19 cellular contexts compared by ENCODE assay signal in genomic region chr20:60764328-60764727, GRCh38.
DNase-seq lines count a peak whose midpoint lies in the region; ATAC-seq, FAIRE-seq and TF ChIP-seq lines count a peak whose summit lies in the region.
"Had no signal": no experiment of that assay in that cellular context is flagged by ENCODE, and none has a peak within 500 bp of the region (broad histone marks: within the 10 kb centered on the region; RNA-seq: fewer than 3 reads in every experiment).

No MANE protein-coding gene starts in this region.

- ATAC-seq in IMR-90 (ENCODE audit: low read depth) = no peak
- ATAC-seq in HG03565 (IDR thresholded peaks at IDR 0.05; ENCODE audit: unreplicated experiment) = no peak
- no peak for ATAC-seq in GM19023 (IDR thresholded peaks at IDR 0.05; ENCODE audit: unreplicated experiment)
- ATAC-seq in HG03457 (IDR thresholded peaks at IDR 0.05; ENCODE audit: unreplicated experiment) = no peak
- ATAC-seq: HCT116 had no signal

- no peak for TF ChIP-seq RAD21 in IMR-90 (IDR thresholded peaks at IDR 0.05; ENCODE audit: low read length)
- no peak for TF ChIP-seq RAD21 in H1 (IDR thresholded peaks at IDR 0.05 in 1 of 2, conservative IDR thresholded peaks at IDR 0.05 in 1 of 2; ENCODE audit: low read depth in 2 of 2, low read length in 2 of 2)

- H2AK5ac ChIP-seq in IMR-90 (ENCODE audit: low read depth, low read length) = no peak overlapping the region
- peak overlapping the region; percentile 82 for H2AK5ac ChIP-seq in H1 (ENCODE audit: low read depth, low read length)

- H2BK5ac ChIP-seq in IMR-90 (ENCODE audit: low read depth, low read length, poor library complexity, severe bottlenecking) (peak overlapping the region; percentile 62), H1 (ENCODE audit: low read depth, low read length) (no peak overlapping the region; the same call in 1 of the 2 replicates)

- TF ChIP-seq EP300 in H1 (IDR thresholded peaks at IDR 0.05; ENCODE audit: borderline replicate concordance in 1 of 2, low read depth in 2 of 2, low read length in 2 of 2) = no peak

- 0 out of 2 replicates have a peak overlapping the region, but pooled peaks have one; percentile 35 for H2BK12ac ChIP-seq in H1 (ENCODE audit: low read depth, low read length)

- POLR2A ChIA-PET in IMR-90 (lab: Charles Lee; ENCODE audit: unreplicated experiment) (no interaction called here), H1 (lab: Charles Lee; ENCODE audit: partially characterized antibody) (no interaction called here)

- no peak overlapping the region for H2AFZ ChIP-seq in IMR-90 (replicated peaks; ENCODE audit: low read length, poor library complexity)
- H2AFZ ChIP-seq in H1 (ENCODE audit: low read length) = no peak overlapping the region
- H2AFZ ChIP-seq: GM23248 had no signal

- no peak overlapping the region for H4K8ac ChIP-seq in IMR-90 (ENCODE audit: low read depth in 2 of 2, low read length in 2 of 2)
- H4K8ac ChIP-seq in H1 (ENCODE audit: extremely low read depth, insufficient read depth, low read length) = no peak overlapping the region

- H4K91ac ChIP-seq in IMR-90 (ENCODE audit: insufficient read depth, low read depth, low read length) = no peak overlapping the region
- H4K91ac ChIP-seq in H1 (replicated peaks; ENCODE audit: insufficient read length, low read length) = peak overlapping the region; percentile 44

- H3K18ac ChIP-seq in IMR-90 (ENCODE audit: low read depth, low read length) = no peak overlapping the region
- no peak overlapping the region for H3K18ac ChIP-seq in H1 (ENCODE audit: extremely low read depth, low read length)

- dilution Hi-C loops in IMR-90 (cut with HindIII; ENCODE audit: low sequenced_read_pairs, unreplicated experiment) = no loop called here

- H2AK9ac ChIP-seq in IMR-90 (replicated peaks; ENCODE audit: low read depth, low read length, poor library complexity) = no peak overlapping the region

- peaks cover 4% of the 10 kb centered on the region; the same call in 1 of the 2 replicates for H3K23me2 ChIP-seq in H1 (ENCODE audit: low read depth, low read length)

- H3K4me1 ChIP-seq in BLaER1 treated with 17β-estradiol and CSF1 and Interleukin-3, amounts not matched to agents 10 nM and 100 nM = peaks cover 0 to 9% (median 6%) of the 10 kb centered on the region in 10 experiments; a peak in 12 of 20 replicates
- no peaks in the 10 kb centered on the region for H3K4me1 ChIP-seq in IMR-90 (ENCODE audit: control insufficient read depth, insufficient read depth, low read length)
- no peaks in the 10 kb centered on the region for H3K4me1 ChIP-seq in H1 (replicated peaks in 1 of 4; ENCODE audit: control insufficient read depth in 3 of 4, insufficient read depth in 4 of 4, low read length in 3 of 4)

- no peak overlapping the region for H2BK15ac ChIP-seq in IMR-90 (ENCODE audit: low read depth, low read length)
- H2BK15ac ChIP-seq in H1 (ENCODE audit: low read length) = peak overlapping the region; percentile 34; the same call in 1 of the 2 replicates

- intact Hi-C loops in IMR-90 (cut with micrococcal nuclease) = no loop called here

- H3K79me1 ChIP-seq in IMR-90 (ENCODE audit: low read depth in 1 of 2, low read length in 2 of 2) (no peaks in the 10 kb centered on the region), H1 (ENCODE audit: low read depth, low read length) (no peaks in the 10 kb centered on the region)

- H3K23ac ChIP-seq in IMR-90 (ENCODE audit: low read depth, low read length) = no peak overlapping the region
- H3K23ac ChIP-seq in H1 (ENCODE audit: insufficient read length) = no peak overlapping the region

- H3K9me1 ChIP-seq in IMR-90 (ENCODE audit: insufficient read depth, low read length) = no peaks in the 10 kb centered on the region

- no peak overlapping the region for H4K5ac ChIP-seq in IMR-90 (ENCODE audit: low read depth, low read length)
- no peak overlapping the region for H4K5ac ChIP-seq in H1 (ENCODE audit: insufficient read length, low read depth, low read length)

- CTCF ChIA-PET in IMR-90 (lab: Yijun Ruan, JAX) (no interaction called here), H1 (lab: Charles Lee; ENCODE audit: partially characterized antibody) (no interaction called here)

- H2BK20ac ChIP-seq in IMR-90 (ENCODE audit: low read depth, low read length) (no peak overlapping the region), H1 (ENCODE audit: low read length) (no peak overlapping the region)

- H3K27me3 ChIP-seq in BLaER1 treated with 17β-estradiol and CSF1 and Interleukin-3, amounts not matched to agents 10 nM and 100 nM = no peaks in the 10 kb centered on the region
- no peaks in the 10 kb centered on the region for H3K27me3 ChIP-seq in IMR-90 (ENCODE audit: control insufficient read depth, insufficient read depth, low read length)
- H3K27me3 ChIP-seq in H1 (replicated peaks in 1 of 4; ENCODE audit: control insufficient read depth in 3 of 4, extremely low read depth in 1 of 4, insufficient read depth in 3 of 4, low read length in 3 of 4) = no peaks in the 10 kb centered on the region; a peak in 1 of 7 replicates

- TF ChIP-seq POLR2A in IMR-90 (IDR thresholded peaks at IDR 0.05; ENCODE audit: low read depth, low read length) (no peak), H1 (IDR thresholded peaks at IDR 0.05; ENCODE audit: control extremely low read depth in 1 of 2, low read depth in 2 of 2, low read length in 2 of 2) (no peak)

- no peaks in the 10 kb centered on the region for H3K79me2 ChIP-seq in H1 (ENCODE audit: control insufficient read depth in 1 of 2, insufficient read depth in 2 of 2, low read length in 2 of 2)

- no peak overlapping the region for H3K9ac ChIP-seq in BLaER1 treated with 17β-estradiol and CSF1 and Interleukin-3, amounts not matched to agents 10 nM and 100 nM
- no peak overlapping the region for H3K9ac ChIP-seq in IMR-90 (ENCODE audit: low read depth, low read length)
- H3K9ac ChIP-seq in H1 (replicated peaks in 1 of 4; ENCODE audit: extremely low read depth in 1 of 4, low read depth in 3 of 4, low read length in 3 of 4) = no peak overlapping the region
- H3K9ac ChIP-seq: GM23248 had no signal

- TF ChIP-seq CTCF in IMR-90 (conservative IDR thresholded peaks at IDR 0.05; ENCODE audit: low read depth, low read length) = no peak
- TF ChIP-seq CTCF in H1 (IDR thresholded peaks at IDR 0.05; ENCODE audit: control extremely low read depth in 1 of 3, insufficient read depth in 1 of 3, low read depth in 1 of 3, low read length in 3 of 3) = no peak

- H3K4ac ChIP-seq in IMR-90 (ENCODE audit: low read depth, low read length) (no peak overlapping the region), H1 (replicated peaks; ENCODE audit: insufficient read length, low read depth, low read length) (peak overlapping the region; percentile 73)

- in situ Hi-C loops in IMR-90 (cut with MboI; ENCODE audit: low sequenced_read_pairs) = no loop called here

- no peaks in the 10 kb centered on the region for H4K20me1 ChIP-seq in BLaER1 treated with 17β-estradiol and CSF1 and Interleukin-3, amounts not matched to agents 10 nM and 100 nM
- H4K20me1 ChIP-seq in IMR-90 (ENCODE audit: insufficient read depth, low read length) = no peaks in the 10 kb centered on the region
- peaks cover 0 to 4% of the 10 kb centered on the region in 2 experiments for H4K20me1 ChIP-seq in H1 (replicated peaks in 1 of 2; ENCODE audit: control insufficient read depth in 1 of 2, insufficient read depth in 2 of 2, low read length in 2 of 2)

- H3K4me2 ChIP-seq in BLaER1 treated with 17β-estradiol and CSF1 and Interleukin-3, amounts not matched to agents 10 nM and 100 nM = peak overlapping the region in 8 of 11 experiments; percentile 3 to 49 (median 22); a peak in 6 of 22 replicates
- no peak overlapping the region for H3K4me2 ChIP-seq in IMR-90 (ENCODE audit: low read depth, low read length)
- no peak overlapping the region for H3K4me2 ChIP-seq in H1 (ENCODE audit: insufficient read depth in 1 of 2, low read depth in 2 of 2, low read length in 2 of 2)

- H3K14ac ChIP-seq in IMR-90 (replicated peaks; ENCODE audit: low read depth, low read length) = no peak overlapping the region
- H3K14ac ChIP-seq in H1 (ENCODE audit: insufficient read length) = no peak overlapping the region

- 0% methylated on average over 1 of the region's 4 CpGs; no CpG with 5 or more reads in 1 of the 2 experiments for WGBS in IMR-90 (ENCODE audit: extremely low coverage in 2 of 2, insufficient read length in 1 of 2), 2 experiments
- WGBS in H1 (ENCODE audit: extremely low coverage in 1 of 2, insufficient coverage in 1 of 2, insufficient read length in 1 of 2, insufficient replicate concordance in 2 of 2, low coverage in 1 of 2, low lambda C conversion rate in 2 of 2, missing lambda C conversion rate in 1 of 2), 2 experiments = 93 to 100% methylated on average over 2 to 4 of the region's 4 CpGs

- BruUV-seq in IMR-90 (replicated peaks; lab: Mats Ljungman, UMichigan) = no TSS peak

- no peak overlapping the region for H3K27ac ChIP-seq in BLaER1 treated with 17β-estradiol and CSF1 and Interleukin-3, amounts not matched to agents 10 nM and 100 nM
- H3K27ac ChIP-seq in IMR-90 (ENCODE audit: insufficient read depth, low read length) (no peak overlapping the region), H1 (ENCODE audit: low read depth, low read length) (no peak overlapping the region)
- H3K27ac ChIP-seq: GM23248 had no signal

- H3K36me3 ChIP-seq in BLaER1 treated with 17β-estradiol and CSF1 and Interleukin-3, amounts not matched to agents 10 nM and 100 nM = no peaks in the 10 kb centered on the region
- H3K36me3 ChIP-seq in IMR-90 (ENCODE audit: control insufficient read depth, insufficient read depth, low read length) (no peaks in the 10 kb centered on the region), H1 (ENCODE audit: control insufficient read depth in 2 of 4, insufficient read depth in 4 of 4, low read length in 3 of 4) (no peaks in the 10 kb centered on the region)

- no peak overlapping the region for H3K4me3 ChIP-seq in BLaER1 treated with 17β-estradiol and CSF1 and Interleukin-3, amounts not matched to agents 10 nM and 100 nM
- no peak overlapping the region for H3K4me3 ChIP-seq in IMR-90 (ENCODE audit: insufficient read depth, low read depth, low read length)
- no peak overlapping the region for H3K4me3 ChIP-seq in H1 (ENCODE audit: extremely low read depth in 1 of 4, insufficient read depth in 2 of 4, low read depth in 3 of 4, low read length in 4 of 4)
- H3K4me3 ChIP-seq: GM23248 had no signal

- DNase-seq in IMR-90 (no peak), H1 (ENCODE audit: low read depth in 1 of 2, low spot score in 2 of 2) (no peak)
- DNase-seq: CD4-positive, alpha-beta T cell; CD8-positive, alpha-beta memory T cell; DMS 273 treated with DMSO at 0.1 percent for 48 hours; DMS79; EL; GDM1; GM23248; H9 had no signal

- H2BK120ac ChIP-seq in IMR-90 (ENCODE audit: low read depth, low read length) = no peak overlapping the region
- H2BK120ac ChIP-seq in H1 (replicated peaks; ENCODE audit: low read depth, low read length) = no peak overlapping the region

- no peak overlapping the region for H3K56ac ChIP-seq in IMR-90 (ENCODE audit: extremely low read depth, insufficient read depth, low read length)
- H3K56ac ChIP-seq in H1 (replicated peaks; ENCODE audit: insufficient read length, low read depth, low read length) = peak overlapping the region; percentile 32

- H3K9me3 ChIP-seq in BLaER1 treated with 17β-estradiol and CSF1 and Interleukin-3, amounts not matched to agents 10 nM and 100 nM (replicated peaks in 1 of 11) = no peaks in the 10 kb centered on the region
- H3K9me3 ChIP-seq in IMR-90 (ENCODE audit: control insufficient read depth, insufficient read depth, low read length) (peaks cover 39% of the 10 kb centered on the region), H1 (ENCODE audit: insufficient read depth in 2 of 2, low read depth in 1 of 2, low read length in 1 of 2) (no peaks in the 10 kb centered on the region)

- FAIRE-seq in H1 (lab: Jason Lieb, UNC) = no peak
- FAIRE-seq: D721Med, GM12891, GM18507, GM19239 had no signal

Comparison
In these comparisons a context has a peak if more than half of its experiments do, and no peak if none do; other contexts are left out.
1. H3K4me2 ChIP-seq: peak in BLaER1 treated with 17β-estradiol and CSF1 and Interleukin-3, amounts not matched to agents 10 nM and 100 nM (8 of 11); none in IMR-90 (single experiment) and H1 (0 of 2).